ENCODE assay signal across 12 cellular contexts in the genomic region with DNA sequence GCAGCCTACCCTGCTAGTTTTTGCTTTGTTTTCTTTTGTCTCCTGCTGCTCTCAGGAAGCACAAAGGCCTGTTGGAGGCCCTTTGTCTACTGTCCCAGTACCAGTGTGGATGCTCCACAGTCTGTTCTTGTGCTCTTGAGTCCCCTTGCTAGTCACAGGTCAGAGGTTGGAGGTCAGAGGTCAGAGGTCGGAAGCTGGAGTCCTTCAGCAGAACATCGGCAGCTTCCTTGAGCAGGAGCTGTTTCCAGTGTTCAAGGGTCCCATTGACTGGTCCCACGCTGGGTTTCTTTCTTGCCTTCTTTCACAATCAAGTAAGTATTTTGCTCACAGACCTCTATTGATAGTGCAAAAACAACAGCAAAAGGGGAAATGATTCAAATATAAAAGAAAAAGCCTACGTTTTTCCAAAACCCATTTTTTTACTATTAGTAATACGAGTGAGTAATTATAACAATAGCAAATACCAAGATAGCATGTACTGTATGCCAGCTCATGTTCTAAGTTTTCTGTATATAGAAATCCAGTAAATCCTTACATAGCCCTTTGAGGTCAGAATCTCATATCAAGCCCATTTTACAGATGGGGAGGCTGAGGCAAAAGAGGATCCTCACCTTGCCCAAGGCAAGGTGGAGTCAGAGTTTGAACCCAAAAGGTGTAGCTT. TPM values are rescaled to one million over a fixed set of nuclear protein-coding genes. Genes with fewer than 3 reads are reported as not detected.
A peak's percentile ranks its signal among the peaks of the same experiment; 100 is the strongest.
DNase-seq lines count a peak whose midpoint lies in the region; ATAC-seq, FAIRE-seq and TF ChIP-seq lines count a peak whose summit lies in the region.
"Had no signal": no experiment of that assay in that cellular context is flagged by ENCODE, and none has a peak within 500 bp of the region (broad histone marks: within the 10 kb centered on the region; RNA-seq: fewer than 3 reads in every experiment).

No MANE protein-coding gene starts in this region.

- peaks cover 28% of the 10 kb centered on the region for H3K4me1 ChIP-seq in HepG2 (ENCODE audit: insufficient read depth, low read length)
- H3K4me1 ChIP-seq in right lobe of liver = no peaks in the 10 kb centered on the region
- peaks cover 23% of the 10 kb centered on the region for H3K4me1 ChIP-seq in MM.1S (ENCODE audit: low read length)

- FAIRE-seq in HepG2 (lab: Jason Lieb, UNC) (no peak), bronchial epithelial cell (lab: Jason Lieb, UNC) (no peak)

- CTCF ChIA-PET in HepG2 (lab: Yijun Ruan, JAX; ENCODE audit: low intra/inter-chr PET ratio, low total read pairs) = no interaction called here

- no peaks in the 10 kb centered on the region for H3K27me3 ChIP-seq in HepG2 (ENCODE audit: control insufficient read depth in 1 of 2, insufficient read depth in 2 of 2, low read length in 2 of 2)
- no peaks in the 10 kb centered on the region for H3K27me3 ChIP-seq in right lobe of liver
- no peaks in the 10 kb centered on the region for H3K27me3 ChIP-seq in bronchial epithelial cell (ENCODE audit: control insufficient read depth, insufficient read depth, low read length)
- H3K27me3 ChIP-seq in MM.1S (replicated peaks; ENCODE audit: insufficient read depth, low read length) = no peaks in the 10 kb centered on the region

- TF ChIP-seq EP300 in HepG2 (IDR thresholded peaks at IDR 0.05; ENCODE audit: low read depth in 2 of 2, low read length in 2 of 2) (no peak), HepG2 (CRISPR knock-in tag; IDR thresholded peaks at IDR 0.05; ENCODE audit: borderline replicate concordance) (no peak)

- H3K79me2 ChIP-seq in HepG2 (ENCODE audit: insufficient read depth, low read length) (no peaks in the 10 kb centered on the region), MM.1S (ENCODE audit: low read length) (no peaks in the 10 kb centered on the region)

- H3K9me2 ChIP-seq in MM.1S (replicated peaks; ENCODE audit: insufficient read depth, low read length) = no peaks in the 10 kb centered on the region

- no peak overlapping the region for H2AFZ ChIP-seq in HepG2 (ENCODE audit: low read length)
- no peak overlapping the region for H2AFZ ChIP-seq in MM.1S (ENCODE audit: low read length)

- 0 out of 2 replicates have a peak, but pooled peaks cover 6% of the 10 kb centered on the region for H3K9me3 ChIP-seq in HepG2 (ENCODE audit: low read length)
- no peaks in the 10 kb centered on the region for H3K9me3 ChIP-seq in right lobe of liver
- no peaks in the 10 kb centered on the region for H3K9me3 ChIP-seq in MM.1S (replicated peaks; ENCODE audit: insufficient read depth, low read length)

- H3K9ac ChIP-seq in HepG2 (ENCODE audit: insufficient read depth, low read depth, low read length) (no peak overlapping the region), MM.1S (ENCODE audit: low read length) (no peak overlapping the region)

- peaks cover 11% of the 10 kb centered on the region for H3F3A ChIP-seq in MM.1S (ENCODE audit: insufficient read depth, low read length)

- no peak overlapping the region for H3K4me2 ChIP-seq in HepG2 (ENCODE audit: low read depth, low read length)
- no peak overlapping the region for H3K4me2 ChIP-seq in MM.1S (ENCODE audit: low read depth, low read length)

- ATAC-seq in HepG2 = no peak
- ATAC-seq in right lobe of liver = no peak
- ATAC-seq in HG02973 (IDR thresholded peaks at IDR 0.05; ENCODE audit: unreplicated experiment) = no peak
- ATAC-seq: T-helper 17 cell had no signal

- in situ Hi-C loops in HepG2 (cut with HindIII; ENCODE audit: extremely low pct_ligation_motif_present, low pct_unique_long_range_greater_than_20kb) = no loop called here

- H3K4me3 ChIP-seq in HepG2 (replicated peaks in 1 of 3; ENCODE audit: insufficient read depth in 1 of 3, low read depth in 2 of 3, low read length in 3 of 3) (no peak overlapping the region), right lobe of liver (no peak overlapping the region), bronchial epithelial cell (ENCODE audit: low read depth, low read length) (no peak overlapping the region), MM.1S (ENCODE audit: low read length) (no peak overlapping the region)

- no peak for TF ChIP-seq RAD21 in HepG2 (CRISPR knock-in tag; IDR thresholded peaks at IDR 0.05)

- WGBS in HepG2 (ENCODE audit: low lambda C conversion rate) = 19% methylated on average over 5 of the region's 5 CpGs
- 48% methylated on average over 5 of the region's 5 CpGs for WGBS in right lobe of liver (ENCODE audit: insufficient coverage, low coverage, low lambda C conversion rate, missing lambda C conversion rate)

- H4K20me1 ChIP-seq in HepG2 (ENCODE audit: insufficient read depth, low read length) (no peaks in the 10 kb centered on the region), MM.1S (ENCODE audit: insufficient read depth, low read length) (no peaks in the 10 kb centered on the region)

- no peak overlapping the region for H3K27ac ChIP-seq in HepG2 (ENCODE audit: extremely low read length, insufficient read depth, low read length)
- H3K27ac ChIP-seq in right lobe of liver = no peak overlapping the region
- H3K27ac ChIP-seq in caudate nucleus (ENCODE audit: low read depth, low read length) = no peak overlapping the region
- no peak overlapping the region for H3K27ac ChIP-seq in MM.1S (ENCODE audit: low read length)

- H3K36me3 ChIP-seq in HepG2 (replicated peaks in 1 of 2; ENCODE audit: control insufficient read depth in 1 of 2, insufficient read depth in 2 of 2, low read length in 2 of 2) (no peaks in the 10 kb centered on the region), right lobe of liver (no peaks in the 10 kb centered on the region), bronchial epithelial cell (ENCODE audit: control insufficient read depth, insufficient read depth, low read length) (no peaks in the 10 kb centered on the region), MM.1S (replicated peaks; ENCODE audit: insufficient read depth, low read length) (no peaks in the 10 kb centered on the region)

- no TSS peak for BruUV-seq in HepG2 (replicated peaks; lab: Mats Ljungman, UMichigan)

- no peak for DNase-seq in HepG2 (ENCODE audit: low spot score)
- no peak for DNase-seq in right lobe of liver
- DNase-seq in bronchial epithelial cell (ENCODE audit: low read depth) = peak; percentile 77
- DNase-seq in kidney glomerular epithelial cell (lab: John Stamatoyannopoulos, UW) = peak; percentile 10
- no peak for DNase-seq in ureter (ENCODE audit: low spot score)
- no peak for DNase-seq in caudate nucleus (lab: John Stamatoyannopoulos, UW)
- no peak for DNase-seq in MM.1S
- DNase-seq: naive B cell; stimulated activated CD4-positive, alpha-beta T cell treated with anti-CD3 and anti-CD28 coated beads, Interleukin-4, amount 100 ng/mL, for 24 hours; T-helper 17 cell had no signal

- TF ChIP-seq CTCF in HepG2 (CRISPR knock-in tag; IDR thresholded peaks at IDR 0.05) (no peak), right lobe of liver (IDR thresholded peaks at IDR 0.05) (no peak), bronchial epithelial cell (IDR thresholded peaks at IDR 0.05; ENCODE audit: insufficient read depth, low read length, severe bottlenecking) (no peak), MM.1S (IDR thresholded peaks at IDR 0.05; ENCODE audit: low read length) (no peak)

- TF ChIP-seq POLR2A in HepG2 (IDR thresholded peaks at IDR 0.05; ENCODE audit: insufficient read depth in 1 of 2, low read depth in 2 of 2, low read length in 2 of 2) (no peak), right lobe of liver (IDR thresholded peaks at IDR 0.05) (no peak)

- POLR2A ChIA-PET in HepG2 (lab: Yijun Ruan, JAX) = no interaction called here

- intact Hi-C loops in HepG2 (cut with micrococcal nuclease; ENCODE audit: unreplicated experiment) = no loop called here
- intact Hi-C loops in right lobe of liver (cut with DNase I) = no loop called here

RNA-seq across cellular contexts. Expression of gene IL34, which starts 10.9 kb away (rescaled TPM):
- total RNA-seq in HepG2 (2016; rRNA removed; fragmentation: Illumina TruSeq; extraction: Trizol) = 1.2 and 1.4 TPM in 2 replicates
- total RNA-seq in HepG2 (2016; cell fraction: cytosol; rRNA removed; fragmentation: Illumina TruSeq; extraction: Trizol; ENCODE audit: low read depth) = 1.0 and 1.6 TPM in 2 replicates
- total RNA-seq in HepG2 (2016; cell fraction: insoluble cytoplasmic fraction; rRNA removed; fragmentation: Illumina TruSeq; extraction: Trizol) = 1.2 and 1.3 TPM in 2 replicates
- 1.8 and 2.4 TPM in 2 replicates for total RNA-seq in HepG2 (2016; cell fraction: membrane; rRNA removed; fragmentation: Illumina TruSeq; extraction: Trizol)
- 0.31 and 0.40 TPM in 2 replicates for total RNA-seq in HepG2 (2016; cell fraction: nucleus; rRNA removed; fragmentation: Illumina TruSeq; extraction: Trizol)
- polyA plus RNA-seq in HepG2 (2011; rRNA removed) = 1.3 and 1.6 TPM in 2 replicates
- polyA plus RNA-seq in HepG2 (2011; cell fraction: cytosol; rRNA removed) = 1.1 and 2.2 TPM in 2 replicates
- 0.83 and 1.9 TPM in 2 replicates for polyA plus RNA-seq in HepG2 (2011; cell fraction: nucleus; rRNA removed)
- polyA plus RNA-seq in HepG2 (2012) = 0.83 TPM in 2 replicates
- 1.3 and 2.1 TPM in 2 replicates for polyA plus RNA-seq in HepG2 (2016; cell fraction: cytosol; fragmentation: Illumina TruSeq; extraction: Trizol; ENCODE audit: low read depth)
- polyA plus RNA-seq in HepG2 (2016; cell fraction: insoluble cytoplasmic fraction; fragmentation: Illumina TruSeq; extraction: Trizol; ENCODE audit: low read depth) = 0.84 and 0.90 TPM in 2 replicates
- 1.2 and 1.6 TPM in 2 replicates for polyA plus RNA-seq in HepG2 (2016; cell fraction: membrane; fragmentation: Illumina TruSeq; extraction: Trizol; ENCODE audit: low read depth)
- polyA plus RNA-seq in HepG2 (2016; cell fraction: nucleus; fragmentation: Illumina TruSeq; extraction: Trizol; ENCODE audit: insufficient read depth, low read depth) = 0.96 and 1.1 TPM in 2 replicates
- polyA minus RNA-seq in HepG2 (2011; rRNA and poly(A)+ RNA removed; ENCODE audit: low replicate concordance) = 1.0 TPM in 1 of 2 replicates, not detected in the other
- polyA minus RNA-seq in HepG2 (2011; cell fraction: cytosol; rRNA and poly(A)+ RNA removed) = 0.35 TPM in 1 of 2 replicates, not detected in the other
- polyA minus RNA-seq in HepG2 (2011; cell fraction: nucleus; rRNA and poly(A)+ RNA removed) = 0.50 and 1.5 TPM in 2 replicates
- total RNA-seq in right lobe of liver = 1 to 10 TPM in 1 of 6 experiments, under 1 TPM in 5; 0.27 to 1.1 (median 0.49) TPM
- total RNA-seq in bronchial epithelial cell = 0.26 and 2.0 TPM in 2 replicates
- 3.7 TPM for total RNA-seq in ureter
- total RNA-seq: B cell had no signal

RNA-seq across cellular contexts. Expression of gene MTSS2, which starts 50.4 kb away (rescaled TPM):
- 84.6 and 132 TPM in 2 replicates for total RNA-seq in HepG2 (2016; rRNA removed; fragmentation: Illumina TruSeq; extraction: Trizol)
- 43.5 and 50.3 TPM in 2 replicates for total RNA-seq in HepG2 (2016; cell fraction: cytosol; rRNA removed; fragmentation: Illumina TruSeq; extraction: Trizol; ENCODE audit: low read depth)
- total RNA-seq in HepG2 (2016; cell fraction: insoluble cytoplasmic fraction; rRNA removed; fragmentation: Illumina TruSeq; extraction: Trizol) = 77.0 and 127 TPM in 2 replicates
- total RNA-seq in HepG2 (2016; cell fraction: membrane; rRNA removed; fragmentation: Illumina TruSeq; extraction: Trizol) = 144 and 145 TPM in 2 replicates
- 105 and 134 TPM in 2 replicates for total RNA-seq in HepG2 (2016; cell fraction: nucleus; rRNA removed; fragmentation: Illumina TruSeq; extraction: Trizol)
- polyA plus RNA-seq in HepG2 (2011; rRNA removed) = 242 and 284 TPM in 2 replicates
- 101 and 160 TPM in 2 replicates for polyA plus RNA-seq in HepG2 (2011; cell fraction: cytosol; rRNA removed)
- polyA plus RNA-seq in HepG2 (2011; cell fraction: nucleus; rRNA removed) = 555 and 802 TPM in 2 replicates
- 157 and 253 TPM in 2 replicates for polyA plus RNA-seq in HepG2 (2012)
- polyA plus RNA-seq in HepG2 (2016; cell fraction: cytosol; fragmentation: Illumina TruSeq; extraction: Trizol; ENCODE audit: low read depth) = 47.6 and 47.9 TPM in 2 replicates
- 136 and 193 TPM in 2 replicates for polyA plus RNA-seq in HepG2 (2016; cell fraction: insoluble cytoplasmic fraction; fragmentation: Illumina TruSeq; extraction: Trizol; ENCODE audit: low read depth)
- 144 and 154 TPM in 2 replicates for polyA plus RNA-seq in HepG2 (2016; cell fraction: membrane; fragmentation: Illumina TruSeq; extraction: Trizol; ENCODE audit: low read depth)
- 467 and 522 TPM in 2 replicates for polyA plus RNA-seq in HepG2 (2016; cell fraction: nucleus; fragmentation: Illumina TruSeq; extraction: Trizol; ENCODE audit: insufficient read depth, low read depth)
- polyA minus RNA-seq in HepG2 (2011; rRNA and poly(A)+ RNA removed; ENCODE audit: low replicate concordance) = 24.5 and 186 TPM in 2 replicates
- polyA minus RNA-seq in HepG2 (2011; cell fraction: cytosol; rRNA and poly(A)+ RNA removed) = 155 and 166 TPM in 2 replicates
- polyA minus RNA-seq in HepG2 (2011; cell fraction: nucleus; rRNA and poly(A)+ RNA removed) = 97.5 and 127 TPM in 2 replicates
- total RNA-seq in right lobe of liver = 100 to 1,000 TPM in 2 of 6 experiments, 10 to 100 TPM in 4; 28.5 to 117 (median 80.2) TPM
- total RNA-seq in bronchial epithelial cell = 20.0 and 42.6 TPM in 2 replicates
- 83.1 TPM for total RNA-seq in ureter

Comparison
In these comparisons a context has a peak if more than half of its experiments do, and no peak if none do; other contexts are left out.
1. DNase-seq: peak in bronchial epithelial cell (single experiment) and kidney glomerular epithelial cell (single experiment); none in HepG2 (single experiment), right lobe of liver (0 of 3), ureter (single experiment), caudate nucleus (0 of 61) and MM.1S (single experiment).